Comparison of ENCODE assay signal across 19 cellular contexts in genomic region chr3:30614373-30614772, GRCh38. TPM values are rescaled to one million over a fixed set of nuclear protein-coding genes. Genes with fewer than 3 reads are reported as not detected.
A peak's percentile ranks its signal among the peaks of the same experiment; 100 is the strongest.
DNase-seq lines count a peak whose midpoint lies in the region; ATAC-seq and TF ChIP-seq lines count a peak whose summit lies in the region.
"Had no signal": no experiment of that assay in that cellular context is flagged by ENCODE, and none has a peak within 500 bp of the region (broad histone marks: within the 10 kb centered on the region; RNA-seq: fewer than 3 reads in every experiment).

No MANE protein-coding gene starts in this region.

- no peak overlapping the region for H2AK5ac ChIP-seq in trophoblast cell (ENCODE audit: low read length)

- intact Hi-C loops in activated CD4-positive, alpha-beta T cell treated with anti-CD3 and anti-CD28 coated beads for 36 hours (cut with DNase I, micrococcal nuclease) = no loop called here
- intact Hi-C loops in breast epithelium (cut with DNase I; ENCODE audit: low total_unique reads) = no loop called here
- intact Hi-C loops in tibial artery (cut with DNase I; ENCODE audit: low total_unique reads) = no loop called here
- intact Hi-C loops in right cardiac atrium (cut with DNase I) = loop anchor here in 3 of 4 donors (5.0 to 10.0 kb wide), 2 partner anchors 70 to 73 kb away; no protein-coding TSS in a partner anchor

- no peak overlapping the region for H3K4me3 ChIP-seq in breast epithelium
- no peak overlapping the region for H3K4me3 ChIP-seq in trophoblast cell (ENCODE audit: low read depth, low read length)
- no peak overlapping the region for H3K4me3 ChIP-seq in tibial artery
- H3K4me3 ChIP-seq in right cardiac atrium (ENCODE audit: low read length) = no peak overlapping the region
- H3K4me3 ChIP-seq: hepatocyte, skin epidermis had no signal

- H3K14ac ChIP-seq in trophoblast cell (ENCODE audit: low read length) = no peak overlapping the region

- H3K36me3 ChIP-seq in breast epithelium (no peaks in the 10 kb centered on the region), trophoblast cell (ENCODE audit: control insufficient read depth in 1 of 2, insufficient read depth in 2 of 2, low read length in 2 of 2) (peaks cover 2 to 4% of the 10 kb centered on the region in 2 experiments), tibial artery (no peaks in the 10 kb centered on the region)

- peak overlapping the region; percentile 69 for H3K4ac ChIP-seq in trophoblast cell (ENCODE audit: low read depth, low read length)

- peaks cover 7% of the 10 kb centered on the region for H3K79me1 ChIP-seq in trophoblast cell (ENCODE audit: low read length)

- H2BK120ac ChIP-seq in trophoblast cell (ENCODE audit: insufficient read depth, low read length, poor library complexity) = no peak overlapping the region

- H3K27ac Mint-ChIP-seq in activated CD4-positive, alpha-beta T cell treated with anti-CD3 and anti-CD28 coated beads for 36 hours = peak overlapping the region; percentile 94

- CTCF ChIA-PET in activated CD4-positive, alpha-beta T cell treated with anti-CD3 and anti-CD28 coated beads for 36 hours (lab: Charles Lee) = interaction anchor here (0.7 to 1.9 kb wide), 4 partner anchors 14 to 79 kb away, joined by 3 to 5 read pairs (median 4); no protein-coding TSS in a partner anchor

- H3K23ac ChIP-seq in trophoblast cell (ENCODE audit: low read length) = no peak overlapping the region

- peaks cover 83% of the 10 kb centered on the region for H3K36me3 Mint-ChIP-seq in activated CD4-positive, alpha-beta T cell treated with anti-CD3 and anti-CD28 coated beads for 36 hours (ENCODE audit: low read depth)

- no peak overlapping the region for H3K18ac ChIP-seq in trophoblast cell (ENCODE audit: low read length)

- no peak overlapping the region for H3K4me2 ChIP-seq in trophoblast cell (ENCODE audit: low read length)
- H3K4me2 ChIP-seq: hepatocyte, SK-N-SH had no signal

- H3K27me3 Mint-ChIP-seq in activated CD4-positive, alpha-beta T cell treated with anti-CD3 and anti-CD28 coated beads for 36 hours = no peaks in the 10 kb centered on the region

- H3K9me3 ChIP-seq in breast epithelium (no peaks in the 10 kb centered on the region), trophoblast cell (ENCODE audit: insufficient read depth, low read depth, low read length) (no peaks in the 10 kb centered on the region), tibial artery (no peaks in the 10 kb centered on the region), right cardiac atrium (ENCODE audit: control insufficient read depth, low read length) (no peaks in the 10 kb centered on the region)
- H3K9me3 ChIP-seq: SK-N-SH had no signal

- no peak overlapping the region for H2BK5ac ChIP-seq in trophoblast cell (ENCODE audit: low read depth, low read length, poor library complexity)

- no peak overlapping the region for H4K8ac ChIP-seq in trophoblast cell (ENCODE audit: low read depth, low read length)

- H2BK12ac ChIP-seq in trophoblast cell (ENCODE audit: low read length) = no peak overlapping the region

- DNase-seq in activated CD4-positive, alpha-beta T cell treated with anti-CD3 and anti-CD28 coated beads for 36 hours = no peak
- no peak for DNase-seq in activated CD4-positive, alpha-beta T cell treated with anti-CD3 and anti-CD28 coated beads, Interleukin-2, amount 50 U/mL, for 4 hours
- DNase-seq in NCI-H226 (peak; percentile 29), breast epithelium (ENCODE audit: low spot score in 2 of 2) (no peak), trophoblast cell (no peak), tibial artery (no peak), right cardiac atrium (no peak)
- DNase-seq: ACHN, activated gamma-delta T cell, cerebellar nuclear complex, DMS153, erythroblast, SK-N-SH, substantia nigra had no signal

- H3K9ac ChIP-seq in trophoblast cell (ENCODE audit: low read length) = no peak overlapping the region
- H3K9ac ChIP-seq: SK-N-SH had no signal

- ATAC-seq in activated CD4-positive, alpha-beta T cell treated with anti-CD3 and anti-CD28 coated beads for 36 hours = no peak
- ATAC-seq in GM21576 (IDR thresholded peaks at IDR 0.05; ENCODE audit: unreplicated experiment) = no peak
- no peak for ATAC-seq in right cardiac atrium
- ATAC-seq: left lobe of liver had no signal

- H3K4me1 ChIP-seq in breast epithelium = peaks cover 0 to 3% of the 10 kb centered on the region in 2 donors
- H3K4me1 ChIP-seq in trophoblast cell (ENCODE audit: control insufficient read depth in 1 of 2, insufficient read depth in 2 of 2, low read length in 2 of 2) = peaks cover 9 to 18% of the 10 kb centered on the region in 2 experiments
- H3K4me1 ChIP-seq in tibial artery = peaks cover 0 to 98% (median 37%) of the 10 kb centered on the region in 4 donors
- H3K4me1 ChIP-seq in right cardiac atrium (ENCODE audit: control insufficient read depth, insufficient read depth, low read length) = peaks cover 20% of the 10 kb centered on the region

- H3K4me3 Mint-ChIP-seq in activated CD4-positive, alpha-beta T cell treated with anti-CD3 and anti-CD28 coated beads for 36 hours = peak overlapping the region; percentile 99
- H3K4me3 Mint-ChIP-seq: neural crest cell had no signal

- no peak overlapping the region for H4K91ac ChIP-seq in trophoblast cell (ENCODE audit: low read depth, low read length)

- TF ChIP-seq POLR2A in breast epithelium (IDR thresholded peaks at IDR 0.05) = no peak

- no peaks in the 10 kb centered on the region for H3K27me3 ChIP-seq in breast epithelium
- no peaks in the 10 kb centered on the region for H3K27me3 ChIP-seq in trophoblast cell (ENCODE audit: insufficient read depth, low read length)
- no peaks in the 10 kb centered on the region for H3K27me3 ChIP-seq in tibial artery
- no peaks in the 10 kb centered on the region for H3K27me3 ChIP-seq in right cardiac atrium (ENCODE audit: control insufficient read depth, insufficient read depth)
- H3K27me3 ChIP-seq: hepatocyte had no signal

- no CpG with 5 or more reads among the region's 4 CpGs for WGBS in trophoblast cell (ENCODE audit: extremely low coverage, insufficient coverage, insufficient read length)
- WGBS in right cardiac atrium = 57% methylated on average over 4 of the region's 4 CpGs

- POLR2A ChIA-PET in activated CD4-positive, alpha-beta T cell treated with anti-CD3 and anti-CD28 coated beads for 36 hours (lab: Charles Lee) = no interaction called here

- H2AFZ ChIP-seq in trophoblast cell (ENCODE audit: insufficient read depth, low read length, poor library complexity) = no peak overlapping the region
- H2AFZ ChIP-seq: hepatocyte had no signal

- TF ChIP-seq CTCF in breast epithelium (IDR thresholded peaks at IDR 0.05) (no peak), tibial artery (IDR thresholded peaks at IDR 0.05) (no peak)

- H3K4me1 Mint-ChIP-seq in activated CD4-positive, alpha-beta T cell treated with anti-CD3 and anti-CD28 coated beads for 36 hours = peaks cover 92% of the 10 kb centered on the region

- peak overlapping the region; percentile 1 to 15 for H3K27ac ChIP-seq in breast epithelium
- H3K27ac ChIP-seq in trophoblast cell (ENCODE audit: low read depth, low read length) = no peak overlapping the region
- peak overlapping the region in 1 of 2 donors; percentile 4 for H3K27ac ChIP-seq in tibial artery
- H3K27ac ChIP-seq in right cardiac atrium (ENCODE audit: low read length) = no peak overlapping the region
- H3K27ac ChIP-seq: hepatocyte had no signal

- H4K12ac ChIP-seq in trophoblast cell (ENCODE audit: low read depth, low read length) = no peak overlapping the region

- peaks cover 13% of the 10 kb centered on the region for H3K79me2 ChIP-seq in trophoblast cell (ENCODE audit: control insufficient read depth, insufficient read depth, low read length, poor library complexity)

- H3K9me3 Mint-ChIP-seq in activated CD4-positive, alpha-beta T cell treated with anti-CD3 and anti-CD28 coated beads for 36 hours (ENCODE audit: low read depth) = no peaks in the 10 kb centered on the region

RNA-seq across cellular contexts. Expression of gene TGFBR2, which starts 8.0 kb away (rescaled TPM):
- 10 to 100 TPM; 45.5 to 46.6 TPM for total RNA-seq in activated CD4-positive, alpha-beta T cell treated with anti-CD3 and anti-CD28 coated beads for 36 hours
- total RNA-seq in breast epithelium = 100 to 1,000 TPM; 205 to 281 (median 243) TPM
- 95.2 and 107 TPM in 2 replicates for polyA plus RNA-seq in trophoblast cell (2013)
- 100 to 1,000 TPM; 196 to 255 (median 212) TPM for total RNA-seq in right cardiac atrium
- polyA plus RNA-seq in right cardiac atrium = 77.7 TPM

Comparison
In these comparisons a context has a peak if more than half of its experiments do, and no peak if none do; other contexts are left out.
1. H3K27ac ChIP-seq: peak in breast epithelium (2 of 2); none in trophoblast cell (single experiment) and right cardiac atrium (single experiment).
2. RNA of gene TGFBR2, which starts 8.0 kb away (total RNA-seq): 205 to 281 TPM in breast epithelium and 196 to 255 TPM in right cardiac atrium; 45.5 to 46.6 TPM in activated CD4-positive, alpha-beta T cell treated with anti-CD3 and anti-CD28 coated beads for 36 hours; every median in the first group is over 4 times any median in the second.
3. intact Hi-C loops: an anchor here in right cardiac atrium (5.0 to 10.0 kb wide); none called in activated CD4-positive, alpha-beta T cell treated with anti-CD3 and anti-CD28 coated beads for 36 hours, breast epithelium and tibial artery.